Comparison of ENCODE assay signal across 8 cellular contexts in genomic region chr9:92324451-92324850, GRCh38. TPM values are rescaled to one million over a fixed set of nuclear protein-coding genes. Genes with fewer than 3 reads are reported as not detected.
DNase-seq lines count a peak whose midpoint lies in the region; ATAC-seq, FAIRE-seq and TF ChIP-seq lines count a peak whose summit lies in the region.

No MANE protein-coding gene starts in this region.

- H3K27ac ChIP-seq in cardiac muscle cell (peak overlapping the region; percentile 100), astrocyte (ENCODE audit: low read depth, low read length) (peak overlapping the region; percentile 100), lower lobe of right lung (peak overlapping the region; percentile 99), upper lobe of right lung (peak overlapping the region; percentile 99)

- H4K20me1 ChIP-seq in astrocyte (ENCODE audit: insufficient read depth, low read length): no peaks in the 10 kb centered on the region

- H3K36me3 ChIP-seq in cardiac muscle cell (peaks cover 30% of the 10 kb centered on the region), astrocyte (ENCODE audit: insufficient read depth, low read length) (peaks cover 14% of the 10 kb centered on the region), lower lobe of right lung (peaks cover 38% of the 10 kb centered on the region), upper lobe of right lung (peaks cover 38% of the 10 kb centered on the region)

- peak overlapping the region; percentile 99 for H3K4me3 Mint-ChIP-seq in astrocyte (ENCODE audit: unreplicated experiment)

- intact Hi-C loops in left cardiac atrium (cut with DNase I): loop anchor here in 1 of 2 donors (10.0 kb wide), 1 partner anchor 310 kb away; no protein-coding TSS in a partner anchor
- intact Hi-C loops in lower lobe of right lung (cut with DNase I): no loop called here
- intact Hi-C loops in upper lobe of right lung (cut with DNase I): loop anchor here (10.0 kb wide), 1 partner anchor 330 kb away; no protein-coding TSS in a partner anchor

- H2AFZ ChIP-seq in astrocyte (ENCODE audit: low read depth, low read length): peak overlapping the region; percentile 100

- peaks cover 3% of the 10 kb centered on the region for H3K36me3 Mint-ChIP-seq in astrocyte (ENCODE audit: low read depth, unreplicated experiment)

- peak overlapping the region; percentile 61 for H3K4me3 ChIP-seq in cardiac muscle cell
- peak overlapping the region; percentile 94 for H3K4me3 ChIP-seq in astrocyte (ENCODE audit: insufficient read depth, low read depth, low read length)
- peak overlapping the region; percentile 84 for H3K4me3 ChIP-seq in lower lobe of right lung
- peak overlapping the region; percentile 67 for H3K4me3 ChIP-seq in upper lobe of right lung

- H3K79me2 ChIP-seq in astrocyte (ENCODE audit: insufficient read depth, low read length): peaks cover 21% of the 10 kb centered on the region

- no peaks in the 10 kb centered on the region for H3K27me3 ChIP-seq in cardiac muscle cell
- no peaks in the 10 kb centered on the region for H3K27me3 ChIP-seq in astrocyte (ENCODE audit: insufficient read depth, low read length)
- no peaks in the 10 kb centered on the region for H3K27me3 ChIP-seq in lower lobe of right lung (ENCODE audit: low read depth)
- H3K27me3 ChIP-seq in upper lobe of right lung: no peaks in the 10 kb centered on the region

- no peak for TF ChIP-seq CTCF in cardiac muscle cell (IDR thresholded peaks at IDR 0.05; ENCODE audit: low read depth, low read length)
- TF ChIP-seq CTCF in astrocyte (IDR thresholded peaks at IDR 0.05; ENCODE audit: insufficient read depth, low read depth, low read length): no peak
- TF ChIP-seq CTCF in lower lobe of right lung (IDR thresholded peaks at IDR 0.05): no peak
- TF ChIP-seq CTCF in upper lobe of right lung (IDR thresholded peaks at IDR 0.05): no peak

- H3K4me2 ChIP-seq in astrocyte (ENCODE audit: low read length): peak overlapping the region; percentile 87

- peak overlapping the region; percentile 99 for H3K27ac Mint-ChIP-seq in astrocyte (ENCODE audit: unreplicated experiment)

- H3K4me1 Mint-ChIP-seq in astrocyte (ENCODE audit: low read depth, unreplicated experiment): peaks cover 4% of the 10 kb centered on the region

- no peak for ATAC-seq in left cardiac atrium
- no peak for ATAC-seq in lower lobe of right lung
- ATAC-seq in upper lobe of right lung: no peak
- ATAC-seq in GM19463 (IDR thresholded peaks at IDR 0.05; ENCODE audit: unreplicated experiment): no peak

- H3K9ac ChIP-seq in astrocyte (ENCODE audit: low read length): peak overlapping the region; percentile 99

- H3K9me3 Mint-ChIP-seq in astrocyte (ENCODE audit: unreplicated experiment): no peaks in the 10 kb centered on the region

- no peaks in the 10 kb centered on the region for H3K27me3 Mint-ChIP-seq in astrocyte (ENCODE audit: low read depth, unreplicated experiment)

- DNase-seq in cardiac muscle cell (ENCODE audit: low read depth in 1 of 2, low spot score in 1 of 2): no peak
- no peak for DNase-seq in left cardiac atrium
- no peak for DNase-seq in astrocyte (ENCODE audit: low read depth)
- DNase-seq in lower lobe of right lung: no peak
- no peak for DNase-seq in upper lobe of right lung
- DNase-seq in NCI-H187 (lab: John Stamatoyannopoulos, UW): no peak
- no peak for DNase-seq in NCI-H1930 (lab: John Stamatoyannopoulos, UW)

- no peaks in the 10 kb centered on the region for H3K9me3 ChIP-seq in cardiac muscle cell (ENCODE audit: low read depth)
- H3K9me3 ChIP-seq in astrocyte (ENCODE audit: insufficient read depth, low read depth, low read length): no peaks in the 10 kb centered on the region
- H3K9me3 ChIP-seq in lower lobe of right lung: no peaks in the 10 kb centered on the region
- H3K9me3 ChIP-seq in upper lobe of right lung: no peaks in the 10 kb centered on the region

- FAIRE-seq in astrocyte (lab: Jason Lieb, UNC): no peak

- H3K4me1 ChIP-seq in cardiac muscle cell (ENCODE audit: low read depth) (peaks cover 8% of the 10 kb centered on the region), astrocyte (ENCODE audit: insufficient read depth, low read length) (peaks cover 15% of the 10 kb centered on the region), lower lobe of right lung (peaks cover 25% of the 10 kb centered on the region), upper lobe of right lung (peaks cover 20% of the 10 kb centered on the region)

RNA-seq across cellular contexts. Expression of gene NOL8, which starts 0.7 kb away (rescaled TPM):
- 8.7 and 15.1 TPM in 2 replicates for total RNA-seq in cardiac muscle cell
- polyA plus RNA-seq in cardiac muscle cell: 21.6 and 26.2 TPM in 2 replicates
- total RNA-seq in left cardiac atrium: 10 to 100 TPM; 13.3 to 17.6 TPM
- 29.9 and 33.1 TPM in 2 replicates for total RNA-seq in astrocyte
- 38.5 TPM for total RNA-seq in lower lobe of right lung
- total RNA-seq in upper lobe of right lung: 34.2 TPM

RNA-seq across cellular contexts. Expression of gene CENPP, which starts 1.3 kb away (rescaled TPM):
- total RNA-seq in cardiac muscle cell (1.6 TPM in 2 replicates), left cardiac atrium (1 to 10 TPM; 1.9 to 3.2 TPM), astrocyte (1.9 and 2.0 TPM in 2 replicates), lower lobe of right lung (4.3 TPM), upper lobe of right lung (4.0 TPM)
- 5.0 and 9.8 TPM in 2 replicates for polyA plus RNA-seq in cardiac muscle cell

RNA-seq across cellular contexts. Expression of gene IARS1, which starts 31.0 kb away (rescaled TPM):
- 96.3 and 97.0 TPM in 2 replicates for total RNA-seq in cardiac muscle cell
- 87.1 and 96.8 TPM in 2 replicates for polyA plus RNA-seq in cardiac muscle cell
- total RNA-seq in left cardiac atrium: 10 to 100 TPM; 50.4 to 73.3 TPM
- total RNA-seq in astrocyte: 226 and 232 TPM in 2 replicates
- 74.2 TPM for total RNA-seq in lower lobe of right lung
- total RNA-seq in upper lobe of right lung: 83.9 TPM
